17 cellular contexts compared by ENCODE assay signal in genomic region chrX:43940811-43941210, GRCh38. TPM values are rescaled to one million over a fixed set of nuclear protein-coding genes. Genes with fewer than 3 reads are reported as not detected.
DNase-seq lines count a peak whose midpoint lies in the region; ATAC-seq, FAIRE-seq and TF ChIP-seq lines count a peak whose summit lies in the region.
"Had no signal": no experiment of that assay in that cellular context is flagged by ENCODE, and none has a peak within 500 bp of the region (broad histone marks: within the 10 kb centered on the region; RNA-seq: fewer than 3 reads in every experiment).

No MANE protein-coding gene starts in this region.

- H3K27me3 Mint-ChIP-seq in astrocyte (ENCODE audit: low read depth, unreplicated experiment), result peaks cover 6% of the 10 kb centered on the region
- H3K27me3 Mint-ChIP-seq in activated CD8-positive, alpha-beta T cell treated with anti-CD3 and anti-CD28 coated beads, Interleukin-2, amount 10 ng/mL, durations not matched to agents 7 days and 5 days (ENCODE audit: low read depth), result peaks cover 3% of the 10 kb centered on the region
- H3K27me3 Mint-ChIP-seq: activated CD4-positive, alpha-beta T cell treated with anti-CD3 and anti-CD28 coated beads, Interleukin-2, amount 10 ng/mL, durations not matched to agents 7 days and 5 days had no signal

- TF ChIP-seq EP300 in tibial nerve (IDR thresholded peaks at IDR 0.05), result no peak

- H3K9ac ChIP-seq in IMR-90 (ENCODE audit: low read depth, low read length) (no peak overlapping the region), astrocyte (ENCODE audit: low read length) (no peak overlapping the region)

- no peaks in the 10 kb centered on the region for H3K9me3 Mint-ChIP-seq in astrocyte (ENCODE audit: unreplicated experiment)
- no peaks in the 10 kb centered on the region for H3K9me3 Mint-ChIP-seq in activated CD8-positive, alpha-beta T cell treated with anti-CD3 and anti-CD28 coated beads, Interleukin-2, amount 10 ng/mL, durations not matched to agents 7 days and 5 days (ENCODE audit: insufficient read depth)
- H3K9me3 Mint-ChIP-seq: activated CD4-positive, alpha-beta T cell treated with anti-CD3 and anti-CD28 coated beads, Interleukin-2, amount 10 ng/mL, durations not matched to agents 7 days and 5 days had no signal

- H3K27ac ChIP-seq in IMR-90 (ENCODE audit: insufficient read depth, low read length), result no peak overlapping the region
- no peak overlapping the region for H3K27ac ChIP-seq in astrocyte (ENCODE audit: low read depth, low read length)
- peak overlapping the region; percentile 43 for H3K27ac ChIP-seq in hepatocyte
- peak overlapping the region in 1 of 4 donors; percentile 52 for H3K27ac ChIP-seq in tibial nerve
- H3K27ac ChIP-seq: C4-2B had no signal

- no peaks in the 10 kb centered on the region for H3K9me3 ChIP-seq in IMR-90 (ENCODE audit: control insufficient read depth, insufficient read depth, low read length)
- no peaks in the 10 kb centered on the region for H3K9me3 ChIP-seq in astrocyte (ENCODE audit: insufficient read depth, low read depth, low read length)
- H3K9me3 ChIP-seq in hepatocyte (ENCODE audit: low read depth), result no peaks in the 10 kb centered on the region
- H3K9me3 ChIP-seq in tibial nerve, result no peaks in the 10 kb centered on the region

- H3K4me3 ChIP-seq in AG10803 (ENCODE audit: low read length) (no peak overlapping the region), IMR-90 (ENCODE audit: insufficient read depth, low read depth, low read length) (no peak overlapping the region), astrocyte (ENCODE audit: insufficient read depth, low read depth, low read length) (no peak overlapping the region), hepatocyte (no peak overlapping the region), H7 (ENCODE audit: insufficient read depth, low read depth, low read length) (no peak overlapping the region), tibial nerve (no peak overlapping the region)

- H2AK5ac ChIP-seq in IMR-90 (ENCODE audit: low read depth, low read length), result no peak overlapping the region

- dilution Hi-C loops in IMR-90 (cut with HindIII; ENCODE audit: low sequenced_read_pairs, unreplicated experiment), result no loop called here

- H4K5ac ChIP-seq in IMR-90 (ENCODE audit: low read depth, low read length), result no peak overlapping the region

- no peak overlapping the region for H2BK120ac ChIP-seq in IMR-90 (ENCODE audit: low read depth, low read length)

- WGBS in IMR-90 (ENCODE audit: extremely low coverage in 2 of 2, insufficient read length in 1 of 2), 2 experiments, result 43% methylated on average over 1 of the region's 2 CpGs; no CpG with 5 or more reads in 1 of the 2 experiments
- WGBS in hepatocyte (ENCODE audit: low lambda C conversion rate, missing lambda C conversion rate), result 48% methylated on average over 2 of the region's 2 CpGs
- 21 to 47% methylated on average over 2 of the region's 2 CpGs for WGBS in tibial nerve, 2 donors

- TF ChIP-seq POLR2A in IMR-90 (IDR thresholded peaks at IDR 0.05; ENCODE audit: low read depth, low read length) (no peak), tibial nerve (IDR thresholded peaks at IDR 0.05) (no peak)

- no peak overlapping the region for H3K56ac ChIP-seq in IMR-90 (ENCODE audit: extremely low read depth, insufficient read depth, low read length)

- in situ Hi-C loops in IMR-90 (cut with MboI; ENCODE audit: low sequenced_read_pairs), result no loop called here

- H3K36me3 ChIP-seq in IMR-90 (ENCODE audit: control insufficient read depth, insufficient read depth, low read length) (no peaks in the 10 kb centered on the region), astrocyte (ENCODE audit: insufficient read depth, low read length) (no peaks in the 10 kb centered on the region), hepatocyte (replicated peaks; ENCODE audit: insufficient read depth, low read depth) (no peaks in the 10 kb centered on the region), H7 (replicated peaks; ENCODE audit: control insufficient read depth, insufficient read depth, low read length) (no peaks in the 10 kb centered on the region), tibial nerve (no peaks in the 10 kb centered on the region)

- peaks cover 4% of the 10 kb centered on the region for H3K27me3 ChIP-seq in IMR-90 (ENCODE audit: control insufficient read depth, insufficient read depth, low read length)
- H3K27me3 ChIP-seq in astrocyte (ENCODE audit: insufficient read depth, low read length), result no peaks in the 10 kb centered on the region
- no peaks in the 10 kb centered on the region for H3K27me3 ChIP-seq in hepatocyte
- H3K27me3 ChIP-seq in H7 (ENCODE audit: control insufficient read depth, insufficient read depth, low read length), result no peaks in the 10 kb centered on the region
- H3K27me3 ChIP-seq in tibial nerve, result peaks cover 0 to 8% of the 10 kb centered on the region in 2 donors

- H2BK20ac ChIP-seq in IMR-90 (ENCODE audit: low read depth, low read length), result no peak overlapping the region

- peaks cover 5% of the 10 kb centered on the region for H3K4me1 Mint-ChIP-seq in astrocyte (ENCODE audit: low read depth, unreplicated experiment)
- no peaks in the 10 kb centered on the region for H3K4me1 Mint-ChIP-seq in activated CD8-positive, alpha-beta T cell treated with anti-CD3 and anti-CD28 coated beads, Interleukin-2, amount 10 ng/mL, durations not matched to agents 7 days and 5 days (ENCODE audit: low read depth)
- H3K4me1 Mint-ChIP-seq: activated CD4-positive, alpha-beta T cell treated with anti-CD3 and anti-CD28 coated beads, Interleukin-2, amount 10 ng/mL, durations not matched to agents 7 days and 5 days had no signal

- no peak overlapping the region for H2BK5ac ChIP-seq in IMR-90 (ENCODE audit: low read depth, low read length, poor library complexity, severe bottlenecking)

- H4K20me1 ChIP-seq in IMR-90 (ENCODE audit: insufficient read depth, low read length) (no peaks in the 10 kb centered on the region), astrocyte (ENCODE audit: insufficient read depth, low read length) (no peaks in the 10 kb centered on the region), hepatocyte (ENCODE audit: insufficient read depth, poor library complexity, severe bottlenecking) (no peaks in the 10 kb centered on the region)

- no peak overlapping the region for H3K14ac ChIP-seq in IMR-90 (replicated peaks; ENCODE audit: low read depth, low read length)

- CTCF ChIA-PET in IMR-90 (lab: Yijun Ruan, JAX), result no interaction called here
- CTCF ChIA-PET in activated CD8-positive, alpha-beta T cell treated with anti-CD3 and anti-CD28 coated beads, Interleukin-2, amount 10 ng/mL, durations not matched to agents 7 days and 5 days (lab: Charles Lee), result interaction anchor here (2.1 kb wide), 1 partner anchor 18 kb away, joined by 4 read pairs; no protein-coding TSS in a partner anchor

- POLR2A ChIA-PET in IMR-90 (lab: Charles Lee; ENCODE audit: unreplicated experiment), result no interaction called here
- POLR2A ChIA-PET in activated CD8-positive, alpha-beta T cell treated with anti-CD3 and anti-CD28 coated beads, Interleukin-2, amount 10 ng/mL, durations not matched to agents 7 days and 5 days (lab: Charles Lee), result no interaction called here

- H3K9me2 ChIP-seq in hepatocyte (replicated peaks; ENCODE audit: insufficient read depth), result no peaks in the 10 kb centered on the region

- BruUV-seq in IMR-90 (replicated peaks; lab: Mats Ljungman, UMichigan), result no TSS peak

- H3K4me1 ChIP-seq in IMR-90 (ENCODE audit: control insufficient read depth, insufficient read depth, low read length), result no peaks in the 10 kb centered on the region
- H3K4me1 ChIP-seq in astrocyte (ENCODE audit: insufficient read depth, low read length), result no peaks in the 10 kb centered on the region
- no peaks in the 10 kb centered on the region for H3K4me1 ChIP-seq in hepatocyte (ENCODE audit: insufficient read depth)
- no peaks in the 10 kb centered on the region for H3K4me1 ChIP-seq in tibial nerve

- H2AFZ ChIP-seq in IMR-90 (replicated peaks; ENCODE audit: low read length, poor library complexity) (peak overlapping the region; percentile 66), astrocyte (ENCODE audit: low read depth, low read length) (peak overlapping the region; percentile 34), hepatocyte (peak overlapping the region; percentile 2)

- no peak overlapping the region for H4K91ac ChIP-seq in IMR-90 (ENCODE audit: insufficient read depth, low read depth, low read length)

- no peak overlapping the region for H2BK15ac ChIP-seq in IMR-90 (ENCODE audit: low read depth, low read length)

- no peak overlapping the region for H4K8ac ChIP-seq in IMR-90 (ENCODE audit: low read depth in 2 of 2, low read length in 2 of 2)

- H3K79me2 ChIP-seq in astrocyte (ENCODE audit: insufficient read depth, low read length), result no peaks in the 10 kb centered on the region
- no peaks in the 10 kb centered on the region for H3K79me2 ChIP-seq in hepatocyte

- H3K18ac ChIP-seq in IMR-90 (ENCODE audit: low read depth, low read length), result no peak overlapping the region

- no peak overlapping the region for H3K4me3 Mint-ChIP-seq in astrocyte (ENCODE audit: unreplicated experiment)
- no peak overlapping the region for H3K4me3 Mint-ChIP-seq in activated CD8-positive, alpha-beta T cell treated with anti-CD3 and anti-CD28 coated beads, Interleukin-2, amount 10 ng/mL, durations not matched to agents 7 days and 5 days
- H3K4me3 Mint-ChIP-seq: activated CD4-positive, alpha-beta T cell treated with anti-CD3 and anti-CD28 coated beads, Interleukin-2, amount 10 ng/mL, durations not matched to agents 7 days and 5 days had no signal

- H3K9me1 ChIP-seq in IMR-90 (ENCODE audit: insufficient read depth, low read length), result no peaks in the 10 kb centered on the region

- H3K27ac Mint-ChIP-seq in astrocyte (ENCODE audit: unreplicated experiment), result no peak overlapping the region
- H3K27ac Mint-ChIP-seq in activated CD8-positive, alpha-beta T cell treated with anti-CD3 and anti-CD28 coated beads, Interleukin-2, amount 10 ng/mL, durations not matched to agents 7 days and 5 days, result no peak overlapping the region
- H3K27ac Mint-ChIP-seq: activated CD4-positive, alpha-beta T cell treated with anti-CD3 and anti-CD28 coated beads, Interleukin-2, amount 10 ng/mL, durations not matched to agents 7 days and 5 days had no signal

- no peak for TF ChIP-seq RAD21 in IMR-90 (IDR thresholded peaks at IDR 0.05; ENCODE audit: low read length)

- no peak overlapping the region for H3K4me2 ChIP-seq in IMR-90 (ENCODE audit: low read depth, low read length)
- H3K4me2 ChIP-seq in astrocyte (ENCODE audit: low read length), result no peak overlapping the region
- H3K4me2 ChIP-seq in hepatocyte, result no peak overlapping the region

- H3K23ac ChIP-seq in IMR-90 (ENCODE audit: low read depth, low read length), result no peak overlapping the region

- intact Hi-C loops in IMR-90 (cut with micrococcal nuclease), result no loop called here

- peak; percentile 25 for DNase-seq in AG10803 (ENCODE audit: low read depth)
- DNase-seq in IMR-90, result peak; percentile 42
- DNase-seq in astrocyte (ENCODE audit: low read depth), result peak; percentile 61
- peak; percentile 16 for DNase-seq in hepatocyte (ENCODE audit: low spot score)
- no peak for DNase-seq in H7
- no peak for DNase-seq in activated CD8-positive, alpha-beta T cell treated with anti-CD3 and anti-CD28 coated beads, Interleukin-2, amount 10 ng/mL, durations not matched to agents 7 days and 5 days
- DNase-seq in tibial nerve (ENCODE audit: low spot score in 2 of 2), result no peak
- DNase-seq: activated CD4-positive, alpha-beta T cell treated with anti-CD3 and anti-CD28 coated beads, Interleukin-2, amount 10 ng/mL, durations not matched to agents 7 days and 5 days; activated effector memory CD4-positive, alpha-beta T cell treated with Interleukin-2 at 50 U/mL for 16 hours; foreskin melanocyte; GDM1; left colon; MV-4-11; nucleus accumbens; T-helper 1 cell had no signal

- ATAC-seq in IMR-90 (ENCODE audit: low read depth) (peak; percentile 53), HG03439 (IDR thresholded peaks at IDR 0.05; ENCODE audit: unreplicated experiment) (no peak)
- no peak for ATAC-seq in activated CD8-positive, alpha-beta T cell treated with anti-CD3 and anti-CD28 coated beads, Interleukin-2, amount 10 ng/mL, durations not matched to agents 7 days and 5 days
- ATAC-seq: left colon had no signal

- no peak overlapping the region for H2AK9ac ChIP-seq in IMR-90 (replicated peaks; ENCODE audit: low read depth, low read length, poor library complexity)

- TF ChIP-seq CTCF in AG10803 (conservative IDR thresholded peaks at IDR 0.05; ENCODE audit: low read length) (no peak), IMR-90 (conservative IDR thresholded peaks at IDR 0.05; ENCODE audit: low read depth, low read length) (no peak), astrocyte (IDR thresholded peaks at IDR 0.05; ENCODE audit: insufficient read depth, low read depth, low read length) (no peak), hepatocyte (IDR thresholded peaks at IDR 0.05; ENCODE audit: poor library complexity) (no peak), tibial nerve (IDR thresholded peaks at IDR 0.05) (no peak)

- no peak for FAIRE-seq in astrocyte (lab: Jason Lieb, UNC)

- no peak overlapping the region for H3K4ac ChIP-seq in IMR-90 (ENCODE audit: low read depth, low read length)

- H3K36me3 Mint-ChIP-seq in astrocyte (ENCODE audit: low read depth, unreplicated experiment), result no peaks in the 10 kb centered on the region
- no peaks in the 10 kb centered on the region for H3K36me3 Mint-ChIP-seq in activated CD8-positive, alpha-beta T cell treated with anti-CD3 and anti-CD28 coated beads, Interleukin-2, amount 10 ng/mL, durations not matched to agents 7 days and 5 days (ENCODE audit: low read depth)

- no peaks in the 10 kb centered on the region for H3K79me1 ChIP-seq in IMR-90 (ENCODE audit: low read depth in 1 of 2, low read length in 2 of 2)

RNA-seq across cellular contexts. Expression of gene NDP, which starts 32.4 kb away (rescaled TPM):
- total RNA-seq in IMR-90 (2012; rRNA removed) (0.28 and 0.36 TPM in 2 replicates), astrocyte (not detected in 2 replicates), hepatocyte (16.1 and 16.3 TPM in 2 replicates), tibial nerve (1 to 10 TPM; 2.1 to 6.1 (median 2.3) TPM)
- polyA plus RNA-seq in IMR-90 (2012; rRNA removed) (0.39 TPM in 2 replicates), hepatocyte (12.2 and 12.5 TPM in 2 replicates)
- polyA plus RNA-seq in IMR-90 (2012; cell fraction: cytosol; rRNA removed), result 0.23 TPM in 1 of 2 replicates, not detected in the other
- polyA plus RNA-seq in IMR-90 (2012; cell fraction: nucleus; rRNA removed; ENCODE audit: low replicate concordance), result 0.05 TPM in 2 replicates
- total RNA-seq in H7 (2014; rRNA removed; shearing (Covaris generic)), result not detected in 2 replicates
- total RNA-seq in activated CD8-positive, alpha-beta T cell treated with anti-CD3 and anti-CD28 coated beads, Interleukin-2, amount 10 ng/mL, durations not matched to agents 7 days and 5 days, result not detected
- total RNA-seq: activated CD4-positive, alpha-beta T cell treated with anti-CD3 and anti-CD28 coated beads, Interleukin-2, amount 10 ng/mL, durations not matched to agents 7 days and 5 days had no signal

RNA-seq across cellular contexts. Expression of gene MAOB, which starts 58.6 kb away (rescaled TPM):
- total RNA-seq in IMR-90 (2012; rRNA removed) (0.28 and 0.36 TPM in 2 replicates), astrocyte (0.20 and 0.77 TPM in 2 replicates), hepatocyte (47.0 and 54.8 TPM in 2 replicates), tibial nerve (10 to 100 TPM in 3 of 4 donors, 1 to 10 TPM in 1; 8.8 to 35.1 (median 22.8) TPM)
- polyA plus RNA-seq in IMR-90 (2012; rRNA removed) (0.43 and 0.46 TPM in 2 replicates), hepatocyte (65.1 and 80.5 TPM in 2 replicates)
- 0.11 and 0.15 TPM in 2 replicates for polyA plus RNA-seq in IMR-90 (2012; cell fraction: cytosol; rRNA removed)
- polyA plus RNA-seq in IMR-90 (2012; cell fraction: nucleus; rRNA removed; ENCODE audit: low replicate concordance), result 0.04 and 0.19 TPM in 2 replicates
- total RNA-seq in H7 (2014; rRNA removed; shearing (Covaris generic)), result 0.07 and 1.00 TPM in 2 replicates
- not detected for total RNA-seq in activated CD8-positive, alpha-beta T cell treated with anti-CD3 and anti-CD28 coated beads, Interleukin-2, amount 10 ng/mL, durations not matched to agents 7 days and 5 days
- total RNA-seq: activated CD4-positive, alpha-beta T cell treated with anti-CD3 and anti-CD28 coated beads, Interleukin-2, amount 10 ng/mL, durations not matched to agents 7 days and 5 days had no signal

Comparison
In these comparisons a context has a peak if more than half of its experiments do, and no peak if none do; other contexts are left out.
1. DNase-seq: peak in AG10803 (single experiment), IMR-90 (single experiment), astrocyte (single experiment) and hepatocyte (single experiment); none in H7 (single experiment), activated CD8-positive, alpha-beta T cell treated with anti-CD3 and anti-CD28 coated beads, Interleukin-2, amount 10 ng/mL, durations not matched to agents 7 days and 5 days (single experiment) and tibial nerve (0 of 2).
2. H2AFZ ChIP-seq: peak in every context shown above with its lines; median percentile 66 in IMR-90; 34 in astrocyte; 2 in hepatocyte.